Comparison of ENCODE assay signal across 14 cellular contexts in genomic region chr7:108222236-108222892, GRCh38.
A peak's percentile ranks its signal among the peaks of the same experiment; 100 is the strongest.
DNase-seq lines count a peak whose midpoint lies in the region; ATAC-seq and TF ChIP-seq lines count a peak whose summit lies in the region.
"Had no signal": no experiment of that assay in that cellular context is flagged by ENCODE, and none has a peak within 500 bp of the region (broad histone marks: within the 10 kb centered on the region; RNA-seq: fewer than 3 reads in every experiment).

No MANE protein-coding gene starts in this region.

- no peaks in the 10 kb centered on the region for H3K9me3 ChIP-seq in stomach
- H3K9me3 ChIP-seq: prostate gland had no signal

- DNase-seq in H7 (peak; percentile 36), amniotic epithelial cell (ENCODE audit: low read depth) (peak; percentile 47), foreskin melanocyte (peak; percentile 11), 8988T (no peak), stomach (no peak), DMS153 treated with DMSO at 0.1 percent for 48 hours (lab: John Stamatoyannopoulos, UW; ENCODE audit: unreplicated experiment) (no peak)
- DNase-seq: activated CD4-positive, alpha-beta T cell treated with anti-CD3 and anti-CD28 coated beads for 48 hours; GOT3; MV-4-11; NCI-H2171; T-cell had no signal

- no peak for ATAC-seq in HG03442 (IDR thresholded peaks at IDR 0.05; ENCODE audit: unreplicated experiment)
- ATAC-seq: T-cell had no signal

- no peaks in the 10 kb centered on the region for H3K27me3 ChIP-seq in H7 (ENCODE audit: control insufficient read depth, insufficient read depth, low read length)
- no peaks in the 10 kb centered on the region for H3K27me3 ChIP-seq in stomach

- TF ChIP-seq POLR2A in stomach (IDR thresholded peaks at IDR 0.05): no peak

- H3K36me3 ChIP-seq in H7 (replicated peaks; ENCODE audit: control insufficient read depth, insufficient read depth, low read length): no peaks in the 10 kb centered on the region
- H3K36me3 ChIP-seq in stomach: no peaks in the 10 kb centered on the region
- H3K36me3 ChIP-seq: prostate gland had no signal

- no peak overlapping the region for H3K4me3 ChIP-seq in H7 (ENCODE audit: insufficient read depth, low read depth, low read length)
- no peak overlapping the region for H3K4me3 ChIP-seq in stomach
- H3K4me3 ChIP-seq: prostate gland had no signal

- WGBS in stomach, 5 donors: 45 to 66% (median 61%) methylated on average over 7 of the region's 7 CpGs

- no peak for TF ChIP-seq EP300 in stomach (IDR thresholded peaks at IDR 0.05)

- TF ChIP-seq CTCF in 22Rv1 (IDR thresholded peaks at IDR 0.05): peak; percentile 19; the same call in 1 of the 2 replicates
- TF ChIP-seq CTCF in stomach (IDR thresholded peaks at IDR 0.05): no peak

- H3K4me1 ChIP-seq in stomach: no peaks in the 10 kb centered on the region
- H3K4me1 ChIP-seq: prostate gland had no signal

- intact Hi-C loops in stomach (cut with DNase I; ENCODE audit: low total_unique reads): no loop called here

- no peak overlapping the region for H3K27ac ChIP-seq in 22Rv1
- no peak overlapping the region for H3K27ac ChIP-seq in stomach
- H3K27ac ChIP-seq: prostate gland had no signal

Comparison
In these comparisons a context has a peak if more than half of its experiments do, and no peak if none do; other contexts are left out.
1. DNase-seq: peak in H7 (single experiment), amniotic epithelial cell (single experiment) and foreskin melanocyte (single experiment); none in 8988T (single experiment), stomach (single experiment) and DMS153 treated with DMSO at 0.1 percent for 48 hours (single experiment).